Comparison of ENCODE assay signal across 8 cellular contexts in the genomic region with DNA sequence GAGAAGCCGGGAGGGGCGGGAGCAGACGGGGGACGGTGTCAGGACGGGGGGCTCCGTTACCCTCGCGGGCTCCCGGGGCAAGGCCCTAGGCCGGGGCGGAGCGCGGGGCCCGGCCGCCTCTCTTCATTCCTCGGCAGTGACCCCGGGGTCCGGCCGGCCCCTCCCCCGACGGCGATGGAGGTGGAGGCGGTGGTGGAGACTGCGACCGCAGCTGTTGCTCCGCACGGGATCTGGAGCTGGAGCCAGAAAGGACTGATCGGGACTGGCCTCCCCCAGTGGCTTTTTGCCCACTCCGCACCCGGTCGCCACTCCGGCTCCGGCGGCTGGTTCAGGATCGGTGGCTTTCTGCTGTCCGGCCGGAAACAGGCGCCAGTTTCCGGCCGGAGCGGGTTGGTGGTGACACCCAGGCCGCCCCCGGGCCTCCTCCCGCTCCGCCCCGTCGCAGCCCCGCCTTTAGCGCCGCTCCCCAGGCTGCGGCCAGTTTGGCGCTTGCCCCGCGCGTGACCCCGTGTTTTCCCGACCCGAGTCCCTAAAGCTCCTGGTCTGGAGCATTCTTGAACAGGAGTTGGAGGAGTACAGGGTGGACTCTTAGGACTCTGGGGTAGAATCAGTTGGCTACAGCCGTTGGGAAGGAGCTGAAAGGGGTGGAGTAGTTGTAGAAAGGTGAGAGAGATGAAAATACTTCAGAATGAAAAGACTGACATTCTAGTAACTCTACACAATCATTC. TPM values are rescaled to one million over a fixed set of nuclear protein-coding genes. Genes with fewer than 3 reads are reported as not detected.
DNase-seq lines count a peak whose midpoint lies in the region; ATAC-seq and TF ChIP-seq lines count a peak whose summit lies in the region.

A gene (minus strand): TSS at position 339 of the 728 bp plus-strand sequence. CDS start 33,216 bp downstream, outside the sequence.

- peaks cover 32 to 44% (median 40%) of the 10 kb centered on the region in 3 donors for H3K4me1 Mint-ChIP-seq in CD8-positive, alpha-beta memory T cell

- no peaks in the 10 kb centered on the region for H3K27me3 ChIP-seq in CD8-positive, alpha-beta memory T cell (ENCODE audit: insufficient read depth, low read length, poor library complexity, severe bottlenecking)
- no peaks in the 10 kb centered on the region for H3K27me3 ChIP-seq in NT2/D1 (ENCODE audit: insufficient read depth, insufficient read length)

- H3K27ac Mint-ChIP-seq in CD8-positive, alpha-beta memory T cell: peak within 1 kb of the TSS; percentile 80 to 98 (median 94)

- H3K36me3 Mint-ChIP-seq in CD8-positive, alpha-beta memory T cell: peaks cover 0 to 10% (median 3%) of the 10 kb centered on the region in 3 donors

- peak; percentile 64 for ATAC-seq in GM19468 (IDR thresholded peaks at IDR 0.05; ENCODE audit: extremely low read depth, unreplicated experiment)

- TF ChIP-seq CTCF in epithelial cell of proximal tubule (conservative IDR thresholded peaks at IDR 0.05; ENCODE audit: low read depth, low read length): no peak

- H3K9me3 Mint-ChIP-seq in CD8-positive, alpha-beta memory T cell: no peaks in the 10 kb centered on the region

- H3K4me3 Mint-ChIP-seq in CD8-positive, alpha-beta memory T cell: peak within 1 kb of the TSS; percentile 93 to 99 (median 96)

- peak; percentile 40 to 74 (median 54) for DNase-seq in CD8-positive, alpha-beta memory T cell
- DNase-seq in HT-29 (ENCODE audit: low spot score) (peak; percentile 93), NT2/D1 (ENCODE audit: low read depth, low spot score) (peak; percentile 87), activated T-cell treated with anti-CD3 and anti-CD28 coated beads for 48 hours (ENCODE audit: low read depth) (peak; percentile 80), epithelial cell of proximal tubule (ENCODE audit: low read depth) (no peak), mucosa of gallbladder (ENCODE audit: low spot score) (peak; percentile 86)
- peak; percentile 30 to 35 for DNase-seq in stimulated activated CD8-positive, alpha-beta memory T cell treated with anti-CD3 and anti-CD28 coated beads, Interleukin-4, amount 100 ng/mL, for 1 hour (ENCODE audit: low read depth in 2 of 2, low spot score in 1 of 2)

- peaks cover 27% of the 10 kb centered on the region for H3K4me1 ChIP-seq in CD8-positive, alpha-beta memory T cell (ENCODE audit: insufficient read depth, low read length)
- no peaks in the 10 kb centered on the region for H3K4me1 ChIP-seq in NT2/D1 (ENCODE audit: insufficient read depth, insufficient read length)

- peak within 1 kb of the TSS; percentile 97 for H3K9ac ChIP-seq in NT2/D1 (ENCODE audit: insufficient read length, low read depth)

- peak within 1 kb of the TSS; percentile 91 for H3K4me3 ChIP-seq in CD8-positive, alpha-beta memory T cell (ENCODE audit: low read length)
- H3K4me3 ChIP-seq in NT2/D1 (ENCODE audit: insufficient read length, low read depth) (peak within 1 kb of the TSS; percentile 87), epithelial cell of proximal tubule (ENCODE audit: low read depth, low read length) (peak within 1 kb of the TSS; percentile 90)

- no peaks in the 10 kb centered on the region for H3K9me3 ChIP-seq in CD8-positive, alpha-beta memory T cell (ENCODE audit: low read length)
- no peaks in the 10 kb centered on the region for H3K9me3 ChIP-seq in NT2/D1 (ENCODE audit: insufficient read depth, low read length)

- H3K36me3 ChIP-seq in CD8-positive, alpha-beta memory T cell (ENCODE audit: insufficient read depth, low read length): no peaks in the 10 kb centered on the region
- H3K36me3 ChIP-seq in NT2/D1 (ENCODE audit: insufficient read depth, insufficient read length, low read length): peaks cover 16% of the 10 kb centered on the region

- no peaks in the 10 kb centered on the region for H3K27me3 Mint-ChIP-seq in CD8-positive, alpha-beta memory T cell

- POLR2A ChIA-PET in CD8-positive, alpha-beta memory T cell (lab: Charles Lee): interaction anchor here (2.4 kb wide), 1 partner anchor 124 kb away, joined by 14 read pairs; a partner anchor contains a TSS

- CTCF ChIA-PET in CD8-positive, alpha-beta memory T cell (lab: Charles Lee): interaction anchor here (0.9 to 1.3 kb wide), 5 partner anchors 9 to 130 kb away, joined by 3 to 4 read pairs (median 3); a partner anchor contains a TSS

- H3K27ac ChIP-seq in CD8-positive, alpha-beta memory T cell (ENCODE audit: low read depth, low read length): peak within 1 kb of the TSS; percentile 79

RNA-seq across cellular contexts. Expression of the gene that starts here (rescaled TPM):
- total RNA-seq in CD8-positive, alpha-beta memory T cell: 10 to 100 TPM; 39.7 to 41.0 TPM
- polyA plus RNA-seq in CD8-positive, alpha-beta memory T cell: 1.9 TPM
- 5.9 and 6.2 TPM in 2 replicates for total RNA-seq in HT-29 (2014; rRNA removed; shearing (Covaris generic))
- total RNA-seq in epithelial cell of proximal tubule (7.2 and 7.6 TPM in 2 replicates), mucosa of gallbladder (35.2 TPM)
